ENCODE assay signal across 17 cellular contexts in genomic region chr15:69568621-69569020, GRCh38.
DNase-seq lines count a peak whose midpoint lies in the region; FAIRE-seq and TF ChIP-seq lines count a peak whose summit lies in the region.
"Had no signal": no experiment of that assay in that cellular context is flagged by ENCODE, and none has a peak within 500 bp of the region (broad histone marks: within the 10 kb centered on the region; RNA-seq: fewer than 3 reads in every experiment).

No MANE protein-coding gene starts in this region.

- no peak for TF ChIP-seq CTCF in testis (IDR thresholded peaks at IDR 0.05)

- H3K27ac ChIP-seq in testis: no peak overlapping the region
- H3K27ac ChIP-seq: heart right ventricle, left lung, upper lobe of left lung had no signal

- WGBS in testis, 2 donors: 71 to 74% methylated on average over 2 to 3 of the region's 3 CpGs

- H3K4me1 ChIP-seq in skeletal muscle satellite cell (ENCODE audit: control insufficient read depth, insufficient read depth, low read length) (peaks cover 9% of the 10 kb centered on the region), testis (no peaks in the 10 kb centered on the region)
- H3K4me1 ChIP-seq: left lung, upper lobe of left lung had no signal

- no peaks in the 10 kb centered on the region for H3K9me3 ChIP-seq in skeletal muscle satellite cell (replicated peaks; ENCODE audit: low read length)
- H3K9me3 ChIP-seq in testis: no peaks in the 10 kb centered on the region
- H3K9me3 ChIP-seq: heart right ventricle, left lung, upper lobe of left lung had no signal

- DNase-seq in ELR (ENCODE audit: low read depth) (peak; percentile 63), T1000 (lab: John Stamatoyannopoulos, UW) (peak; percentile 44), fibroblast of gingiva (ENCODE audit: low read depth) (peak; percentile 48), urothelium cell line (ENCODE audit: low spot score) (no peak), testis (no peak)
- DNase-seq in activated CD4-positive, CD25-positive, alpha-beta regulatory T cell (lab: John Stamatoyannopoulos, UW): no peak
- DNase-seq: amygdala; CD4-positive, alpha-beta memory T cell; effector memory CD4-positive, alpha-beta T cell; heart right ventricle; Karpas-422; left lung; NCI-H510A treated with DMSO at 0.1 percent for 48 hours; RPMI8226; T-helper 9 cell; upper lobe of left lung had no signal

- H3K36me3 ChIP-seq in skeletal muscle satellite cell (ENCODE audit: insufficient read depth, low read length) (no peaks in the 10 kb centered on the region), testis (ENCODE audit: low read depth, missing control alignments) (no peaks in the 10 kb centered on the region)
- H3K36me3 ChIP-seq: heart right ventricle, left lung, upper lobe of left lung had no signal

- H3K27me3 ChIP-seq in skeletal muscle satellite cell (ENCODE audit: control insufficient read depth, insufficient read depth, low read length) (peaks cover 26% of the 10 kb centered on the region), testis (no peaks in the 10 kb centered on the region)
- H3K27me3 ChIP-seq: upper lobe of left lung had no signal

- H3K9ac ChIP-seq in skeletal muscle satellite cell (ENCODE audit: low read depth, low read length): no peak overlapping the region

- no peak overlapping the region for H3K4me3 ChIP-seq in skeletal muscle satellite cell (ENCODE audit: low read length)
- H3K4me3 ChIP-seq in testis: no peak overlapping the region
- H3K4me3 ChIP-seq: heart right ventricle, left lung, upper lobe of left lung had no signal

- no peak for FAIRE-seq in urothelium cell line (lab: Jason Lieb, UNC)

- peak overlapping the region; percentile 4 for H3K4me2 ChIP-seq in skeletal muscle satellite cell (ENCODE audit: low read length)

- intact Hi-C loops in testis (cut with DNase I; ENCODE audit: low total_unique reads): no loop called here

- no peak for TF ChIP-seq POLR2A in testis (IDR thresholded peaks at IDR 0.05)

Comparison
In these comparisons a context has a peak if more than half of its experiments do, and no peak if none do; other contexts are left out.
1. DNase-seq: peak in ELR (single experiment), T1000 (single experiment) and fibroblast of gingiva (single experiment); none in urothelium cell line (single experiment), activated CD4-positive, CD25-positive, alpha-beta regulatory T cell (0 of 4) and testis (single experiment).